In genomic region chr16:81569361-81570034, GRCh38 we compare ENCODE assay signal across 22 cellular contexts.
A peak's percentile ranks its signal among the peaks of the same experiment; 100 is the strongest.
DNase-seq lines count a peak whose midpoint lies in the region; ATAC-seq, FAIRE-seq and TF ChIP-seq lines count a peak whose summit lies in the region.
"Had no signal": no experiment of that assay in that cellular context is flagged by ENCODE, and none has a peak within 500 bp of the region (broad histone marks: within the 10 kb centered on the region; RNA-seq: fewer than 3 reads in every experiment).

No MANE protein-coding gene starts in this region.

- peaks cover 26% of the 10 kb centered on the region for H3K4me1 Mint-ChIP-seq in MCF 10A (ENCODE audit: insufficient read depth, unreplicated experiment)
- H3K4me1 Mint-ChIP-seq in GM23338: peaks cover 35% of the 10 kb centered on the region

- in situ Hi-C loops in GM12878 (cut with MboI): no loop called here

- H3K9ac ChIP-seq in GM12878 (ENCODE audit: control insufficient read depth, insufficient read depth, low read length): no peak overlapping the region

- no peak overlapping the region for H2AFZ ChIP-seq in GM12878 (ENCODE audit: control insufficient read depth, low read depth, low read length)
- no peak overlapping the region for H2AFZ ChIP-seq in GM23338

- H3K9me3 Mint-ChIP-seq in MCF 10A (ENCODE audit: unreplicated experiment): no peaks in the 10 kb centered on the region
- no peaks in the 10 kb centered on the region for H3K9me3 Mint-ChIP-seq in GM23338
- H3K9me3 Mint-ChIP-seq: activated CD4-positive, alpha-beta memory T cell treated with anti-CD3 and anti-CD28 coated beads, Interleukin-2, amount 10 ng/mL, durations not matched to agents 7 days and 5 days; activated T-cell treated with anti-CD3 and anti-CD28 coated beads, Interleukin-2, amount 50 U/mL, for 72 hours; brain; T-helper 2 cell treated with Interferon-gamma antibody and Interleukin-4, amounts not matched to agents 5 μg/mL and 100 μg/mL, for 36 hours had no signal

- TF ChIP-seq POLR2A in breast epithelium (IDR thresholded peaks at IDR 0.05) (no peak), GM12878 (IDR thresholded peaks at IDR 0.05; ENCODE audit: low read depth, low read length) (no peak), right lobe of liver (IDR thresholded peaks at IDR 0.05) (no peak)

- H3K79me2 ChIP-seq in GM12878 (ENCODE audit: control insufficient read depth, insufficient read depth, low read length): no peaks in the 10 kb centered on the region; the same call in none of the 2 replicates
- H3K79me2 ChIP-seq in GM23338 (replicated peaks; ENCODE audit: insufficient read depth): peaks cover 86% of the 10 kb centered on the region

- peak overlapping the region; percentile 59 to 80 for H3K27ac ChIP-seq in breast epithelium
- H3K27ac ChIP-seq in GM12878 (ENCODE audit: control insufficient read depth, insufficient read depth): no peak overlapping the region
- H3K27ac ChIP-seq in right lobe of liver: no peak overlapping the region
- H3K27ac ChIP-seq in GM23338 (ENCODE audit: low read depth): no peak overlapping the region
- H3K27ac ChIP-seq: colonic mucosa, SJSA1, uterus had no signal

- intact Hi-C loops in breast epithelium (cut with DNase I; ENCODE audit: low total_unique reads): no loop called here
- intact Hi-C loops in MCF 10A (cut with micrococcal nuclease): no loop called here
- intact Hi-C loops in GM12878 (cut with micrococcal nuclease; ENCODE audit: unreplicated experiment): no loop called here
- intact Hi-C loops in right lobe of liver (cut with DNase I): no loop called here

- POLR2A ChIA-PET in MCF 10A (lab: Yijun Ruan, JAX) (interaction anchor here (0.6 to 2.1 kb wide), 8 partner anchors 9 to 123 kb away, joined by 3 to 14 read pairs (median 6); no protein-coding TSS in a partner anchor), GM12878 (lab: Charles Lee) (no interaction called here)

- H3K36me3 ChIP-seq in breast epithelium: no peaks in the 10 kb centered on the region
- H3K36me3 ChIP-seq in GM12878 (ENCODE audit: control insufficient read depth in 2 of 2, insufficient read depth in 2 of 2, low read length in 1 of 2): peaks cover 0 to 2% of the 10 kb centered on the region in 2 experiments; a peak in 3 of 4 replicates
- H3K36me3 ChIP-seq in right lobe of liver: no peaks in the 10 kb centered on the region
- no peaks in the 10 kb centered on the region for H3K36me3 ChIP-seq in GM23338 (ENCODE audit: insufficient read depth)
- H3K36me3 ChIP-seq: colonic mucosa, SJSA1, uterus had no signal

- H3K27me3 Mint-ChIP-seq in MCF 10A (ENCODE audit: insufficient read depth, unreplicated experiment): no peaks in the 10 kb centered on the region
- H3K27me3 Mint-ChIP-seq in GM23338 (ENCODE audit: insufficient read depth, low read depth, poor library complexity): peaks cover 15% of the 10 kb centered on the region
- H3K27me3 Mint-ChIP-seq: activated CD4-positive, alpha-beta memory T cell treated with anti-CD3 and anti-CD28 coated beads, Interleukin-2, amount 10 ng/mL, durations not matched to agents 7 days and 5 days; activated naive CD8-positive, alpha-beta T cell; brain had no signal

- WGBS in GM12878 (ENCODE audit: insufficient coverage, insufficient replicate concordance, low lambda C conversion rate, missing lambda C conversion rate): 85% methylated on average over 11 of the region's 11 CpGs
- WGBS in right lobe of liver (ENCODE audit: insufficient coverage, low coverage, low lambda C conversion rate, missing lambda C conversion rate): 33% methylated on average over 9 of the region's 11 CpGs

- no peaks in the 10 kb centered on the region for H3F3A ChIP-seq in GM23338 (replicated peaks; ENCODE audit: low read depth)

- H3K9me3 ChIP-seq in breast epithelium: no peaks in the 10 kb centered on the region
- H3K9me3 ChIP-seq in GM12878 (replicated peaks; ENCODE audit: control insufficient read depth, insufficient read depth, low read length): no peaks in the 10 kb centered on the region; the same call in 2 of the 3 replicates
- no peaks in the 10 kb centered on the region for H3K9me3 ChIP-seq in right lobe of liver
- H3K9me3 ChIP-seq: colonic mucosa, SJSA1, uterus had no signal

- H3K4me1 ChIP-seq in breast epithelium (peaks cover 0 to 22% of the 10 kb centered on the region in 2 donors), GM12878 (ENCODE audit: control insufficient read depth, insufficient read depth, low read length) (no peaks in the 10 kb centered on the region), right lobe of liver (peaks cover 0 to 9% (median 3%) of the 10 kb centered on the region in 4 donors), GM23338 (ENCODE audit: insufficient read depth) (no peaks in the 10 kb centered on the region; the same call in 1 of the 2 replicates)
- H3K4me1 ChIP-seq: colonic mucosa, uterus had no signal

- ATAC-seq in GM12878 (no peak), right lobe of liver (peak; percentile 63 to 82 (median 75)), GM23338 (no peak), HG03039 (IDR thresholded peaks at IDR 0.05; ENCODE audit: unreplicated experiment) (no peak)

- no peak for FAIRE-seq in GM12878 (lab: Jason Lieb, UNC)
- FAIRE-seq: GM18507 had no signal

- no peaks in the 10 kb centered on the region for H3K27me3 ChIP-seq in breast epithelium
- H3K27me3 ChIP-seq in GM12878 (replicated peaks in 1 of 2; ENCODE audit: control insufficient read depth in 2 of 2, insufficient read depth in 2 of 2, low read length in 1 of 2): no peaks in the 10 kb centered on the region
- no peaks in the 10 kb centered on the region for H3K27me3 ChIP-seq in right lobe of liver
- no peaks in the 10 kb centered on the region for H3K27me3 ChIP-seq in GM23338 (ENCODE audit: insufficient read depth)
- H3K27me3 ChIP-seq: colonic mucosa, SJSA1, uterus had no signal

- no peak overlapping the region for H3K4me3 Mint-ChIP-seq in MCF 10A (ENCODE audit: unreplicated experiment)
- H3K4me3 Mint-ChIP-seq in GM23338: no peak overlapping the region
- H3K4me3 Mint-ChIP-seq: activated CD4-positive, alpha-beta memory T cell treated with anti-CD3 and anti-CD28 coated beads, Interleukin-2, amount 10 ng/mL, durations not matched to agents 7 days and 5 days; brain; T-helper 2 cell treated with Interferon-gamma antibody and Interleukin-4, amounts not matched to agents 5 μg/mL and 100 μg/mL, for 36 hours had no signal

- BruUV-seq in MCF 10A (replicated peaks; lab: Mats Ljungman, UMichigan): no TSS peak
- BruUV-seq in GM12878 (replicated peaks; lab: Mats Ljungman, UMichigan): no TSS peak

- TF ChIP-seq EP300 in GM12878 (IDR thresholded peaks at IDR 0.05; ENCODE audit: borderline replicate concordance in 1 of 2, control insufficient read depth in 1 of 2, low read depth in 2 of 2, low read length in 2 of 2): no peak

- H3K36me3 Mint-ChIP-seq in MCF 10A (ENCODE audit: insufficient read depth, unreplicated experiment) (peaks cover 17% of the 10 kb centered on the region), GM23338 (ENCODE audit: low read depth) (no peaks in the 10 kb centered on the region; the same call in 2 of the 3 replicates)

- no peaks in the 10 kb centered on the region for H3K9me2 ChIP-seq in GM23338 (ENCODE audit: insufficient read depth)

- no peak overlapping the region for H3K4me3 ChIP-seq in breast epithelium
- H3K4me3 ChIP-seq in GM12878: no peak overlapping the region
- no peak overlapping the region for H3K4me3 ChIP-seq in right lobe of liver
- no peak overlapping the region for H3K4me3 ChIP-seq in GM23338
- H3K4me3 ChIP-seq: colonic mucosa, SJSA1, uterus had no signal

- H4K20me1 ChIP-seq in GM12878 (ENCODE audit: control insufficient read depth, insufficient read depth) (no peaks in the 10 kb centered on the region), GM23338 (replicated peaks; ENCODE audit: insufficient read depth) (peaks cover 44% of the 10 kb centered on the region)

- no peak for TF ChIP-seq RAD21 in GM12878 (IDR thresholded peaks at IDR 0.05; ENCODE audit: insufficient read depth, low read depth, low read length)

- DNase-seq in breast epithelium (ENCODE audit: low spot score in 2 of 2): peak; percentile 65 to 69
- no peak for DNase-seq in MCF 10A (ENCODE audit: unreplicated experiment)
- no peak for DNase-seq in GM12878 (ENCODE audit: low read depth, low spot score)
- DNase-seq in right lobe of liver: peak in 2 of 3 donors; percentile 57 to 67
- no peak for DNase-seq in GM23338 (ENCODE audit: low spot score)
- no peak for DNase-seq in NCI-H1930 (lab: John Stamatoyannopoulos, UW)
- DNase-seq in NCI-H510A treated with DMSO at 0.1 percent for 48 hours (lab: John Stamatoyannopoulos, UW): no peak
- DNase-seq: activated CD4-positive, alpha-beta memory T cell treated with anti-CD3 and anti-CD28 coated beads, Interleukin-2, amount 10 ng/mL, durations not matched to agents 7 days and 5 days; activated T-cell treated with anti-CD3 and anti-CD28 coated beads, Interleukin-2, amount 50 U/mL, for 72 hours; colonic mucosa; hippocampal formation; islet precursor cell; NCI-H2107; NCI-H69; stimulated activated CD4-positive, alpha-beta T cell treated with anti-CD3 and anti-CD28 coated beads, Interleukin-4, amount 100 ng/mL, for 24 hours; uterus had no signal

- H3K4me2 ChIP-seq in GM12878 (ENCODE audit: control insufficient read depth, insufficient read depth): no peak overlapping the region
- no peak overlapping the region for H3K4me2 ChIP-seq in GM23338

- CTCF ChIA-PET in MCF 10A (lab: Yijun Ruan, JAX): interaction anchor here (1.2 to 1.4 kb wide), 3 partner anchors 46 to 128 kb away, joined by 3 to 5 read pairs (median 3); no protein-coding TSS in a partner anchor
- CTCF ChIA-PET in GM12878 (lab: Yijun Ruan, JAX): interaction anchor here (1.0 kb wide), 1 partner anchor 10 kb away, joined by 4 read pairs; no protein-coding TSS in a partner anchor

- RAD21 ChIA-PET in GM12878 (lab: Charles Lee; ENCODE audit: unreplicated experiment): no interaction called here

- H3K27ac Mint-ChIP-seq in MCF 10A (ENCODE audit: low read depth, unreplicated experiment) (no peak overlapping the region), GM23338 (no peak overlapping the region)
- H3K27ac Mint-ChIP-seq: activated CD4-positive, alpha-beta memory T cell treated with anti-CD3 and anti-CD28 coated beads, Interleukin-2, amount 10 ng/mL, durations not matched to agents 7 days and 5 days; T-helper 2 cell treated with Interferon-gamma antibody and Interleukin-4, amounts not matched to agents 5 μg/mL and 100 μg/mL, for 36 hours had no signal

- SMC1A ChIA-PET in GM12878 (lab: Charles Lee; ENCODE audit: uncharacterized antibody, unreplicated experiment): no interaction called here

- TF ChIP-seq CTCF in breast epithelium (IDR thresholded peaks at IDR 0.05): no peak
- TF ChIP-seq CTCF in MCF 10A (IDR thresholded peaks at IDR 0.05; ENCODE audit: unreplicated experiment): no peak
- TF ChIP-seq CTCF in GM12878 (IDR thresholded peaks at IDR 0.05 in 2 of 3, conservative IDR thresholded peaks at IDR 0.05 in 1 of 3; ENCODE audit: control insufficient read depth in 2 of 3, extremely low read depth in 1 of 3, insufficient read depth in 1 of 3, low read depth in 3 of 3, low read length in 3 of 3): no peak
- TF ChIP-seq CTCF in right lobe of liver (IDR thresholded peaks at IDR 0.05): no peak
- no peak for TF ChIP-seq CTCF in GM23338 (conservative IDR thresholded peaks at IDR 0.05; ENCODE audit: low read depth in 2 of 2)

TF ChIP-seq in GM23338, 12 proteins besides CTCF, POLR2A, EP300 and RAD21:
- no peak for TF ChIP-seq CREB1 (CRISPR knock-in tag; IDR thresholded peaks at IDR 0.05; ENCODE audit: low read depth)
- TF ChIP-seq ZNF114 (CRISPR knock-in tag; IDR thresholded peaks at IDR 0.05): no peak
- no peak for TF ChIP-seq EZH2 (IDR thresholded peaks at IDR 0.05; ENCODE audit: low read depth, unreplicated experiment)

Comparison
In these comparisons a context has a peak if more than half of its experiments do, and no peak if none do; other contexts are left out.
1. DNase-seq: peak in breast epithelium (2 of 2) and right lobe of liver (2 of 3); none in MCF 10A (single experiment), GM12878 (single experiment), GM23338 (single experiment), NCI-H1930 (0 of 2) and NCI-H510A treated with DMSO at 0.1 percent for 48 hours (single experiment).
2. H3K27ac ChIP-seq: peak in breast epithelium (2 of 2); none in GM12878 (single experiment), right lobe of liver (0 of 3) and GM23338 (single experiment).
3. ATAC-seq: peak in right lobe of liver (4 of 4); none in GM12878 (single experiment), GM23338 (single experiment) and HG03039 (single experiment).